ENCODE assay signal across 16 cellular contexts in genomic region chr1:168202941-168203654, GRCh38. TPM values are rescaled to one million over a fixed set of nuclear protein-coding genes. Genes with fewer than 3 reads are reported as not detected.
DNase-seq lines count a peak whose midpoint lies in the region; ATAC-seq and TF ChIP-seq lines count a peak whose summit lies in the region.
"Had no signal": no experiment of that assay in that cellular context is flagged by ENCODE, and none has a peak within 500 bp of the region (broad histone marks: within the 10 kb centered on the region; RNA-seq: fewer than 3 reads in every experiment).

No MANE protein-coding gene starts in this region.

- intact Hi-C loops in sigmoid colon (cut with DNase I), result no loop called here

- no peak for TF ChIP-seq POLR2A in sigmoid colon (IDR thresholded peaks at IDR 0.05)

- peak overlapping the region; percentile 78 for H3K9ac ChIP-seq in adipocyte (ENCODE audit: low read length)
- no peak overlapping the region for H3K9ac ChIP-seq in H9 (ENCODE audit: extremely low read depth, insufficient read length, low read length)

- no peak overlapping the region for H3K4me3 Mint-ChIP-seq in stimulated activated naive B cell treated with anti-CD40 and anti-IgM and Interleukin-4, amounts not matched to agents 10 μg/mL and 1 μg/mL and 100 μg/mL, for 72 hours
- no peak overlapping the region for H3K4me3 Mint-ChIP-seq in H9
- H3K4me3 Mint-ChIP-seq: brain, IgD-negative memory B cell had no signal

- TF ChIP-seq EP300 in sigmoid colon (IDR thresholded peaks at IDR 0.05), result no peak

- H2BK5ac ChIP-seq in H9 (ENCODE audit: insufficient read length, low read length), result no peak overlapping the region

- H3K4me2 ChIP-seq in H9 (ENCODE audit: insufficient read depth, insufficient read length, low read length), result no peak overlapping the region

- no peak overlapping the region for H2BK20ac ChIP-seq in H9 (ENCODE audit: low read depth, low read length, poor library complexity, severe bottlenecking)

- no peak overlapping the region for H3K27ac Mint-ChIP-seq in stimulated activated naive B cell treated with anti-CD40 and anti-IgM and Interleukin-4, amounts not matched to agents 10 μg/mL and 1 μg/mL and 100 μg/mL, for 72 hours
- peak overlapping the region in 1 of 3 experiments; percentile 38; a peak in 1 of 7 replicates for H3K27ac Mint-ChIP-seq in H9
- H3K27ac Mint-ChIP-seq: IgD-negative memory B cell, progenitor cell of endocrine pancreas had no signal

- H3K79me2 ChIP-seq in H9 (ENCODE audit: insufficient read depth, low read length), result no peaks in the 10 kb centered on the region

- 91 to 92% methylated on average over 1 of the region's 1 CpG for WGBS in sigmoid colon, 2 donors
- WGBS in H9 (ENCODE audit: extremely low coverage, insufficient read length, low lambda C conversion rate), result no CpG with 5 or more reads among the region's 1 CpG

- H3K27me3 ChIP-seq in adipocyte (replicated peaks; ENCODE audit: control insufficient read depth, insufficient read depth, low read length) (no peaks in the 10 kb centered on the region), sigmoid colon (no peaks in the 10 kb centered on the region), H9 (ENCODE audit: insufficient read depth, low read length) (no peaks in the 10 kb centered on the region)
- H3K27me3 ChIP-seq: heart right ventricle, upper lobe of right lung had no signal

- no peak overlapping the region for H4K8ac ChIP-seq in H9 (replicated peaks; ENCODE audit: insufficient read length, low read depth, low read length)

- H3K4me3 ChIP-seq in adipocyte (ENCODE audit: low read length) (peak overlapping the region; percentile 53), fibroblast of pulmonary artery (replicated peaks; ENCODE audit: low read depth, low read length) (no peak overlapping the region), sigmoid colon (no peak overlapping the region)
- H3K4me3 ChIP-seq: heart right ventricle, upper lobe of right lung had no signal

- no peak overlapping the region for H2BK15ac ChIP-seq in H9 (ENCODE audit: low read depth, low read length)

- no peak overlapping the region for H3K14ac ChIP-seq in H9 (ENCODE audit: insufficient read depth, low read length)

- H2AFZ ChIP-seq in H9 (ENCODE audit: low read length), result no peak overlapping the region

- no peak overlapping the region for H3K56ac ChIP-seq in H9 (ENCODE audit: insufficient read length, low read depth, low read length)

- peaks cover 18% of the 10 kb centered on the region for H3K4me1 ChIP-seq in adipocyte (ENCODE audit: control insufficient read depth, insufficient read depth, low read length)
- no peaks in the 10 kb centered on the region for H3K4me1 ChIP-seq in sigmoid colon
- H3K4me1 ChIP-seq in H9 (ENCODE audit: insufficient read depth, low read length), result no peaks in the 10 kb centered on the region
- H3K4me1 ChIP-seq: heart right ventricle, upper lobe of right lung had no signal

- H3K9me3 ChIP-seq in adipocyte (ENCODE audit: control insufficient read depth, low read length), result no peaks in the 10 kb centered on the region
- H3K9me3 ChIP-seq in sigmoid colon, result no peaks in the 10 kb centered on the region
- no peaks in the 10 kb centered on the region for H3K9me3 ChIP-seq in H9 (ENCODE audit: control insufficient read depth, low read depth, low read length)
- H3K9me3 ChIP-seq: upper lobe of right lung had no signal

- H2BK120ac ChIP-seq in H9 (ENCODE audit: low read depth, low read length, poor library complexity, severe bottlenecking), result no peak overlapping the region

- H3K36me3 ChIP-seq in adipocyte (ENCODE audit: control insufficient read depth, insufficient read depth, low read length, severe bottlenecking), result peaks cover 32% of the 10 kb centered on the region
- H3K36me3 ChIP-seq in sigmoid colon, result peaks cover 0 to 29% (median 10%) of the 10 kb centered on the region in 4 donors

- peaks cover 0 to 4% of the 10 kb centered on the region in 2 donors for H3K9me3 Mint-ChIP-seq in stimulated activated naive B cell treated with anti-CD40 and anti-IgM and Interleukin-4, amounts not matched to agents 10 μg/mL and 1 μg/mL and 100 μg/mL, for 72 hours
- H3K9me3 Mint-ChIP-seq in H9, result peaks cover 10 to 14% of the 10 kb centered on the region in 2 experiments; a peak in 4 of 5 replicates

- H3K18ac ChIP-seq in H9 (ENCODE audit: insufficient read length, low read depth, low read length), result no peak overlapping the region

- no peaks in the 10 kb centered on the region for H3K4me1 Mint-ChIP-seq in stimulated activated naive B cell treated with anti-CD40 and anti-IgM and Interleukin-4, amounts not matched to agents 10 μg/mL and 1 μg/mL and 100 μg/mL, for 72 hours
- peaks cover 0 to 4% of the 10 kb centered on the region in 2 experiments; a peak in 1 of 4 replicates for H3K4me1 Mint-ChIP-seq in H9
- H3K4me1 Mint-ChIP-seq: brain, IgD-negative memory B cell had no signal

- no peaks in the 10 kb centered on the region for H4K20me1 ChIP-seq in H9 (ENCODE audit: control insufficient read depth, insufficient read depth, insufficient read length)

- DNase-seq in GM04504 (ENCODE audit: low read depth) (peak; percentile 87), adipocyte (ENCODE audit: low read depth) (peak; percentile 96), fibroblast of pulmonary artery (ENCODE audit: low read depth) (peak; percentile 97), sigmoid colon (peak; percentile 66), H9 (no peak)
- DNase-seq in stimulated activated naive B cell treated with anti-CD40 and anti-IgM and Interleukin-4, amounts not matched to agents 10 μg/mL and 1 μg/mL and 100 μg/mL, for 72 hours, result no peak
- DNase-seq in activated CD4-positive, alpha-beta T cell treated with anti-CD3 and anti-CD28 coated beads, Interleukin-2, amount 50 U/mL, for 4 hours, result no peak
- DNase-seq: activated T-cell treated with anti-CD3 and anti-CD28 coated beads for 4 hours, DMS153, heart right ventricle, OCI-M1, upper lobe of right lung had no signal

- H3K27ac ChIP-seq in sigmoid colon (no peak overlapping the region), H9 (ENCODE audit: insufficient read length, low read depth, low read length) (no peak overlapping the region)
- H3K27ac ChIP-seq: upper lobe of right lung had no signal

- H2AK5ac ChIP-seq in H9 (ENCODE audit: insufficient read length, low read length), result no peak overlapping the region

- H3K23me2 ChIP-seq in H9 (ENCODE audit: insufficient read length, low read depth, low read length, poor library complexity, severe bottlenecking), result no peaks in the 10 kb centered on the region

- TF ChIP-seq CTCF in fibroblast of pulmonary artery (IDR thresholded peaks at IDR 0.05; ENCODE audit: low read length, missing control alignments) (no peak), sigmoid colon (IDR thresholded peaks at IDR 0.05) (no peak), H9 (conservative IDR thresholded peaks at IDR 0.05) (no peak)

- H2BK12ac ChIP-seq in H9 (ENCODE audit: insufficient read length, low read depth, low read length), result no peak overlapping the region

- H4K91ac ChIP-seq in H9 (ENCODE audit: insufficient read length, low read depth, low read length), result no peak overlapping the region

- peaks cover 33 to 61% of the 10 kb centered on the region in 2 donors for H3K36me3 Mint-ChIP-seq in stimulated activated naive B cell treated with anti-CD40 and anti-IgM and Interleukin-4, amounts not matched to agents 10 μg/mL and 1 μg/mL and 100 μg/mL, for 72 hours
- peaks cover 9 to 17% (median 15%) of the 10 kb centered on the region in 3 experiments; a peak in 6 of 7 replicates for H3K36me3 Mint-ChIP-seq in H9 (ENCODE audit: insufficient read depth in 1 of 3, low read depth in 3 of 3)

- no peak for ATAC-seq in stimulated activated naive B cell treated with anti-CD40 and anti-IgM and Interleukin-4, amounts not matched to agents 10 μg/mL and 1 μg/mL and 100 μg/mL, for 72 hours (replicated peaks)
- ATAC-seq in HG02588 (IDR thresholded peaks at IDR 0.05; ENCODE audit: unreplicated experiment), result no peak
- ATAC-seq: upper lobe of right lung had no signal

- no peaks in the 10 kb centered on the region for H3K27me3 Mint-ChIP-seq in stimulated activated naive B cell treated with anti-CD40 and anti-IgM and Interleukin-4, amounts not matched to agents 10 μg/mL and 1 μg/mL and 100 μg/mL, for 72 hours
- no peaks in the 10 kb centered on the region for H3K27me3 Mint-ChIP-seq in H9 (ENCODE audit: low read depth)
- H3K27me3 Mint-ChIP-seq: IgD-negative memory B cell, progenitor cell of endocrine pancreas had no signal

- H4K5ac ChIP-seq in H9 (ENCODE audit: insufficient read length, low read depth, low read length), result no peak overlapping the region

- H3K4ac ChIP-seq in H9 (ENCODE audit: low read depth, low read length), result no peak overlapping the region

- no peak overlapping the region for H3K23ac ChIP-seq in H9 (ENCODE audit: insufficient read length, low read depth, low read length)

- H3T11ph ChIP-seq in H9 (ENCODE audit: low read length), result no peak overlapping the region

- H3K79me1 ChIP-seq in H9 (ENCODE audit: insufficient read depth, low read depth, low read length, poor library complexity, severe bottlenecking), result no peaks in the 10 kb centered on the region

RNA-seq across cellular contexts. Expression of gene SFT2D2, which starts 22.7 kb away (rescaled TPM):
- total RNA-seq in sigmoid colon, result 10 to 100 TPM; 36.7 to 43.2 (median 39.2) TPM
- polyA plus RNA-seq in sigmoid colon, result 10 to 100 TPM in 1 of 3 donors, 1 to 10 TPM in 2; 2.5 to 14.8 (median 3.0) TPM
- total RNA-seq in H9 (2021), result 28.4 and 32.1 TPM in 2 replicates

RNA-seq across cellular contexts. Expression of gene TIPRL, which starts 24.3 kb away (rescaled TPM):
- total RNA-seq in sigmoid colon (10 to 100 TPM; 24.0 to 31.0 (median 30.8) TPM), H9 (2021) (24.0 and 24.4 TPM in 2 replicates)
- polyA plus RNA-seq in sigmoid colon, result 10 to 100 TPM; 19.3 to 31.0 (median 24.6) TPM

Comparison
In these comparisons a context has a peak if more than half of its experiments do, and no peak if none do; other contexts are left out.
1. DNase-seq: peak in GM04504 (single experiment), adipocyte (single experiment), fibroblast of pulmonary artery (single experiment) and sigmoid colon (single experiment); none in stimulated activated naive B cell treated with anti-CD40 and anti-IgM and Interleukin-4, amounts not matched to agents 10 μg/mL and 1 μg/mL and 100 μg/mL, for 72 hours (single experiment), H9 (single experiment) and activated CD4-positive, alpha-beta T cell treated with anti-CD3 and anti-CD28 coated beads, Interleukin-2, amount 50 U/mL, for 4 hours (0 of 2).